10 cellular contexts compared by ENCODE assay signal in genomic region chr1:45334308-45335245, GRCh38. TPM values are rescaled to one million over a fixed set of nuclear protein-coding genes. Genes with fewer than 3 reads are reported as not detected.
DNase-seq lines count a peak whose midpoint lies in the region; TF ChIP-seq lines count a peak whose summit lies in the region.
"Had no signal": no experiment of that assay in that cellular context is flagged by ENCODE, and none has a peak within 500 bp of the region (broad histone marks: within the 10 kb centered on the region; RNA-seq: fewer than 3 reads in every experiment).

No MANE protein-coding gene starts in this region.

- TF ChIP-seq CTCF in PC-9 (conservative IDR thresholded peaks at IDR 0.05) (no peak), esophagus squamous epithelium (IDR thresholded peaks at IDR 0.05) (no peak)

- peak overlapping the region; percentile 75 for H3K27ac Mint-ChIP-seq in activated CD4-positive, alpha-beta T cell treated with anti-CD3 and anti-CD28 coated beads, Interleukin-2, amount 10 ng/mL, durations not matched to agents 24 days and 14 days

- peaks cover 6% of the 10 kb centered on the region for H3K9me3 Mint-ChIP-seq in activated CD4-positive, alpha-beta T cell treated with anti-CD3 and anti-CD28 coated beads, Interleukin-2, amount 10 ng/mL, durations not matched to agents 24 days and 14 days

- peak; percentile 65 for DNase-seq in activated CD4-positive, alpha-beta T cell treated with anti-CD3 and anti-CD28 coated beads, Interleukin-2, amount 10 ng/mL, durations not matched to agents 24 days and 14 days
- no peak for DNase-seq in activated CD4-positive, alpha-beta T cell treated with anti-CD3 and anti-CD28 coated beads for 48 hours
- DNase-seq in PC-9 = no peak
- DNase-seq in esophagus squamous epithelium (lab: John Stamatoyannopoulos, UW) = no peak
- DNase-seq in pulmonary artery endothelial cell (ENCODE audit: low read depth, low spot score) = peak; percentile 30
- DNase-seq in OCI-M2 (lab: John Stamatoyannopoulos, UW; ENCODE audit: unreplicated experiment) = no peak
- no peak for DNase-seq in SHP77 treated with DMSO at 0.1 percent for 48 hours (lab: John Stamatoyannopoulos, UW)
- no peak for DNase-seq in NCI-H345 treated with DMSO at 0.1 percent for 48 hours (lab: John Stamatoyannopoulos, UW; ENCODE audit: unreplicated experiment)
- DNase-seq: NCI-H524 treated with DMSO at 0.1 percent for 48 hours had no signal

- no peaks in the 10 kb centered on the region for H3K9me3 ChIP-seq in PC-9 (ENCODE audit: insufficient read depth, low read depth)
- no peaks in the 10 kb centered on the region for H3K9me3 ChIP-seq in esophagus squamous epithelium

- peaks cover 36% of the 10 kb centered on the region for H3K4me1 Mint-ChIP-seq in activated CD4-positive, alpha-beta T cell treated with anti-CD3 and anti-CD28 coated beads, Interleukin-2, amount 10 ng/mL, durations not matched to agents 24 days and 14 days

- H3K4me1 ChIP-seq in PC-9 (replicated peaks; ENCODE audit: insufficient read depth) = peaks cover 61% of the 10 kb centered on the region
- peaks cover 2 to 29% (median 6%) of the 10 kb centered on the region in 3 donors for H3K4me1 ChIP-seq in esophagus squamous epithelium

- peaks cover 53% of the 10 kb centered on the region for H3F3A ChIP-seq in PC-9 (ENCODE audit: insufficient read depth, low read depth)

- H3K4me3 ChIP-seq in PC-9 (no peak overlapping the region), esophagus squamous epithelium (no peak overlapping the region)

- H3K27me3 Mint-ChIP-seq in activated CD4-positive, alpha-beta T cell treated with anti-CD3 and anti-CD28 coated beads, Interleukin-2, amount 10 ng/mL, durations not matched to agents 24 days and 14 days = no peaks in the 10 kb centered on the region

- no peak overlapping the region for H2AFZ ChIP-seq in PC-9

- no peaks in the 10 kb centered on the region for H4K20me1 ChIP-seq in PC-9 (ENCODE audit: insufficient read depth)

- CTCF ChIA-PET in PC-9 (lab: Charles Lee) = interaction anchor here (0.6 kb wide), 1 partner anchor 31 kb away, joined by 6 read pairs; no protein-coding TSS in a partner anchor

- 0 out of 2 replicates have a peak, but pooled peaks cover 9% of the 10 kb centered on the region for H3K36me3 ChIP-seq in PC-9 (ENCODE audit: low read depth)
- H3K36me3 ChIP-seq in esophagus squamous epithelium = peaks cover 3 to 47% (median 6%) of the 10 kb centered on the region in 3 donors

- H3K9me2 ChIP-seq in PC-9 (ENCODE audit: insufficient read depth) = no peaks in the 10 kb centered on the region

- H3K27ac ChIP-seq in PC-9 (peak overlapping the region; percentile 82; the same call in 1 of the 2 replicates), esophagus squamous epithelium (peak overlapping the region in 3 of 4 donors; percentile 14 to 46 (median 28))

- TF ChIP-seq POLR2A in esophagus squamous epithelium (IDR thresholded peaks at IDR 0.05) = no peak

- POLR2A ChIA-PET in PC-9 (lab: Charles Lee; ENCODE audit: unreplicated experiment) = no interaction called here

- intact Hi-C loops in activated CD4-positive, alpha-beta T cell treated with anti-CD3 and anti-CD28 coated beads, Interleukin-2, amount 10 ng/mL, durations not matched to agents 24 days and 14 days (cut with micrococcal nuclease) = loop anchor here (1.0 kb wide), 1 partner anchor 8 kb away; the partner anchor contains the start of gene HPDL
- intact Hi-C loops in PC-9 (cut with micrococcal nuclease; ENCODE audit: unreplicated experiment) = loop anchor here (5.0 kb wide), 1 partner anchor 248 kb away; the partner anchor contains the start of gene NASP
- intact Hi-C loops in esophagus squamous epithelium (cut with DNase I) = no loop called here

- peaks cover 29% of the 10 kb centered on the region for H3K36me3 Mint-ChIP-seq in activated CD4-positive, alpha-beta T cell treated with anti-CD3 and anti-CD28 coated beads, Interleukin-2, amount 10 ng/mL, durations not matched to agents 24 days and 14 days (ENCODE audit: low read depth)

- no TSS peak for BruUV-seq in PC-9 (replicated peaks; lab: Mats Ljungman, UMichigan)

- no peaks in the 10 kb centered on the region for H3K27me3 ChIP-seq in PC-9 (ENCODE audit: insufficient read depth, low read depth)
- H3K27me3 ChIP-seq in esophagus squamous epithelium = no peaks in the 10 kb centered on the region

- H3K4me2 ChIP-seq in PC-9 = peak overlapping the region; percentile 71

- peaks cover 29% of the 10 kb centered on the region for H3K79me2 ChIP-seq in PC-9 (ENCODE audit: low read depth)

- 77 to 95% methylated on average over 4 to 8 of the region's 9 CpGs for WGBS in esophagus squamous epithelium, 2 donors

- H3K4me3 Mint-ChIP-seq in activated CD4-positive, alpha-beta T cell treated with anti-CD3 and anti-CD28 coated beads, Interleukin-2, amount 10 ng/mL, durations not matched to agents 24 days and 14 days = no peak overlapping the region

RNA-seq across cellular contexts. Expression of gene TOE1, which starts 5.4 kb away (rescaled TPM):
- total RNA-seq in activated CD4-positive, alpha-beta T cell treated with anti-CD3 and anti-CD28 coated beads, Interleukin-2, amount 10 ng/mL, durations not matched to agents 24 days and 14 days = 38.2 and 44.8 TPM in 2 replicates
- total RNA-seq in PC-9 (2021) = 14.5 and 20.4 TPM in 2 replicates
- 10 to 100 TPM in 1 of 4 donors, 1 to 10 TPM in 3; 6.4 to 11.4 (median 9.1) TPM for total RNA-seq in esophagus squamous epithelium
- total RNA-seq in pulmonary artery endothelial cell = 21.4 and 29.0 TPM in 2 replicates

RNA-seq across cellular contexts. Expression of gene MUTYH, which starts 5.7 kb away (rescaled TPM):
- 55.6 and 57.0 TPM in 2 replicates for total RNA-seq in activated CD4-positive, alpha-beta T cell treated with anti-CD3 and anti-CD28 coated beads, Interleukin-2, amount 10 ng/mL, durations not matched to agents 24 days and 14 days
- total RNA-seq in PC-9 (2021) (52.4 and 53.2 TPM in 2 replicates), esophagus squamous epithelium (10 to 100 TPM in 3 of 4 donors, 1 to 10 TPM in 1; 8.4 to 23.5 (median 19.1) TPM), pulmonary artery endothelial cell (11.7 and 16.3 TPM in 2 replicates)

RNA-seq across cellular contexts. Expression of gene HPDL, which starts 7.9 kb away (rescaled TPM):
- 39.6 and 39.8 TPM in 2 replicates for total RNA-seq in activated CD4-positive, alpha-beta T cell treated with anti-CD3 and anti-CD28 coated beads, Interleukin-2, amount 10 ng/mL, durations not matched to agents 24 days and 14 days
- total RNA-seq in PC-9 (2021) (10.4 and 12.7 TPM in 2 replicates), esophagus squamous epithelium (1 to 10 TPM; 4.0 to 4.8 (median 4.6) TPM), pulmonary artery endothelial cell (4.7 and 7.2 TPM in 2 replicates)
- total RNA-seq: mononuclear cell had no signal

Comparison
In these comparisons a context has a peak if more than half of its experiments do, and no peak if none do; other contexts are left out.
1. DNase-seq: peak in activated CD4-positive, alpha-beta T cell treated with anti-CD3 and anti-CD28 coated beads, Interleukin-2, amount 10 ng/mL, durations not matched to agents 24 days and 14 days (single experiment) and pulmonary artery endothelial cell (single experiment); none in activated CD4-positive, alpha-beta T cell treated with anti-CD3 and anti-CD28 coated beads for 48 hours (single experiment), PC-9 (0 of 2), esophagus squamous epithelium (single experiment), OCI-M2 (single experiment), SHP77 treated with DMSO at 0.1 percent for 48 hours (single experiment) and NCI-H345 treated with DMSO at 0.1 percent for 48 hours (single experiment).